In the genomic region with DNA sequence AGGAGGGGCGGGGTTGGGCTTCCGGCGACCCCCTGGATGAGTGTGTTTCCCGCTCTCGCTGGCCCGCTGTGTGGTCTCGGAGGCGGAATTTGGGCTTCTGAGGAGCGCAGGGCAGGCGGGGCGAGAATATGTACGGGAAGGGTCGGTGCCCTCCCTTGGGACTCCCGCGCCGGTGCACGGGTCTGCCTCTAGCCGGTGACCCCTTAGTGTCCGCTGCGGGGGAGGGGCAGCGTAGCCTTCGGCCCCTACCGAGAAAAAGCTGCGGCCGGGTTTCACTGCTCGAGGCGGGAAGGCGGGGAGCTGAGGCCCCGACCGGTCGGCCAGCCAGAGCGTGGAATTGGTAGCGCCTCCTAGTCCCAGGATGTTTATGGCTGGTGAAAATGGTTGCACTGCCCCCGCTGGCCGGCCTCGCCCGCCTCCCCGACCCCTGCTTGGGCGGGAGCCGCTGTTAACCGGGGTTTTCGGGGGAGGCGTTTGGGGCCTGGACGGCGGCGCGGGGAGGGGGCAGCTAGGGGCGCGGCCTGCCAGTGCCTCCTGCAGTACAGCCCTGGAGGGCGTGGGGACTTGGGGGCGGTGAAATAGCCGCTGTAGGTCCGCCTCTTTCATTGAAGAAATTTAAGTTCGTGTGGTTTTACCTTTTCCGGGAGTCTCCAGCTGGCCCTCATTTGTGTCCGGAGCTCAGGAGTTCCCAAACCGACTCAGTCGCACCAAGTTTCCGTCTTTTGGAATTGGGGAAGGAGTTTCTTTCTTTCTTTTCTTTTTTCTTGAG, we compare ENCODE assay signal across 8 cellular contexts. TPM values are rescaled to one million over a fixed set of nuclear protein-coding genes. Genes with fewer than 3 reads are reported as not detected.
DNase-seq lines count a peak whose midpoint lies in the region; ATAC-seq, FAIRE-seq and TF ChIP-seq lines count a peak whose summit lies in the region.

Gene UGP2, plus strand, starts transcription at position 643 of the 769 bp plus-strand sequence. CDS start 290 bp downstream, outside the sequence.

- peak; percentile 83 for DNase-seq in AG04450 (ENCODE audit: low read depth, low spot score)
- DNase-seq in NCI-H345 treated with DMSO at 0.1 percent for 48 hours (lab: John Stamatoyannopoulos, UW; ENCODE audit: unreplicated experiment), result peak; percentile 92
- DNase-seq in activated CD4-positive, CD25-positive, alpha-beta regulatory T cell (lab: John Stamatoyannopoulos, UW), result peak; percentile 56 to 85 (median 71)
- DNase-seq in central memory CD4-positive, alpha-beta T cell, result peak; percentile 80
- peak; percentile 48 for DNase-seq in keratinocyte (ENCODE audit: low read depth, low spot score)
- peak; percentile 69 to 80 for DNase-seq in stimulated activated CD4-positive, alpha-beta T cell treated with anti-CD3 and anti-CD28 coated beads, Interleukin-15, amount 100 ng/mL, for 48 hours (ENCODE audit: low read depth in 2 of 2)

- peaks cover 32% of the 10 kb centered on the region for H3K4me1 ChIP-seq in keratinocyte (ENCODE audit: control insufficient read depth, extremely low read depth, insufficient read depth, low read length)

- peak; percentile 74 for ATAC-seq in GM18907 (IDR thresholded peaks at IDR 0.05; ENCODE audit: unreplicated experiment)
- ATAC-seq in HG03175 (IDR thresholded peaks at IDR 0.05; ENCODE audit: unreplicated experiment), result peak; percentile 58

- POLR2A ChIA-PET in AG04450 (lab: Yijun Ruan, JAX), result interaction anchor here (0.6 to 2.4 kb wide), 15 partner anchors 13 to 1216 kb away, joined by 3 to 15 read pairs (median 4); partner anchors contain the start of genes MDH1 and WDPCP

- dilution Hi-C loops in keratinocyte (cut with MboI; ENCODE audit: extremely low pct_ligation_motif_present, low sequenced_read_pairs), result no loop called here

- H3K27ac ChIP-seq in AG04450 (ENCODE audit: low read depth, low read length), result peak within 1 kb of the TSS; percentile 92
- peak within 1 kb of the TSS; percentile 93 for H3K27ac ChIP-seq in keratinocyte (ENCODE audit: control insufficient read depth, insufficient read depth, low read length)

- no peaks in the 10 kb centered on the region for H3K36me3 ChIP-seq in keratinocyte (ENCODE audit: control insufficient read depth in 2 of 2, extremely low read depth in 1 of 2, insufficient read depth in 2 of 2, low read length in 2 of 2)

- no peaks in the 10 kb centered on the region for H3K9me1 ChIP-seq in keratinocyte (ENCODE audit: control insufficient read depth, extremely low read depth, insufficient read depth, low read length)

- H3K9me3 ChIP-seq in AG04450 (ENCODE audit: control insufficient read depth, insufficient read depth, low read length) (no peaks in the 10 kb centered on the region), keratinocyte (ENCODE audit: control insufficient read depth, low read depth, low read length) (no peaks in the 10 kb centered on the region)

- peaks cover 45% of the 10 kb centered on the region for H3K79me2 ChIP-seq in keratinocyte (ENCODE audit: control insufficient read depth, insufficient read depth, low read length)

- TF ChIP-seq CTCF in AG04450 (IDR thresholded peaks at IDR 0.05; ENCODE audit: low read depth, low read length), result peak; percentile 30; the same call in 1 of the 2 replicates
- peak; percentile 17 to 61 (median 55) for TF ChIP-seq CTCF in keratinocyte (optimal IDR thresholded peaks at IDR 0.05 in 1 of 3, IDR thresholded peaks at IDR 0.05 in 1 of 3, conservative IDR thresholded peaks at IDR 0.05 in 1 of 3; ENCODE audit: extremely low read depth in 1 of 3, insufficient read depth in 2 of 3, low read length in 3 of 3)

- H4K20me1 ChIP-seq in keratinocyte (ENCODE audit: control insufficient read depth, extremely low read depth, insufficient read depth, low read length), result no peaks in the 10 kb centered on the region

- no peaks in the 10 kb centered on the region for H3K27me3 ChIP-seq in AG04450 (ENCODE audit: control insufficient read depth, insufficient read depth, low read length)
- no peaks in the 10 kb centered on the region for H3K27me3 ChIP-seq in keratinocyte (ENCODE audit: control insufficient read depth, extremely low read depth, insufficient read depth, low read length)

- FAIRE-seq in keratinocyte (lab: Jason Lieb, UNC), result no peak

- H2AFZ ChIP-seq in keratinocyte (ENCODE audit: control insufficient read depth, low read length), result peak within 1 kb of the TSS; percentile 75

- H3K4me3 ChIP-seq in AG04450 (ENCODE audit: low read depth, low read length), result peak within 1 kb of the TSS; percentile 64
- peak within 1 kb of the TSS; percentile 89 to 92 (median 91) for H3K4me3 ChIP-seq in keratinocyte (ENCODE audit: control insufficient read depth in 2 of 3, extremely low read depth in 1 of 3, insufficient read depth in 2 of 3, low read depth in 1 of 3, low read length in 3 of 3)

- H3K9ac ChIP-seq in keratinocyte (ENCODE audit: control insufficient read depth, extremely low read depth, insufficient read depth, low read length), result peak within 1 kb of the TSS; percentile 97

- CTCF ChIA-PET in AG04450 (lab: Charles Lee), result interaction anchor here (0.6 to 3.4 kb wide), 8 partner anchors 8 to 1483 kb away, joined by 3 to 16 read pairs (median 4); no protein-coding TSS in a partner anchor

- peak within 1 kb of the TSS; percentile 84 for H3K4me2 ChIP-seq in keratinocyte (ENCODE audit: control insufficient read depth, extremely low read depth, insufficient read depth, low read depth, low read length)

RNA-seq across cellular contexts. Expression of gene UGP2, which starts in this region (rescaled TPM):
- 83.0 and 121 TPM in 2 replicates for polyA plus RNA-seq in AG04450 (2011; rRNA removed)
- 23.8 and 39.4 TPM in 2 replicates for polyA minus RNA-seq in AG04450 (2011; rRNA and poly(A)+ RNA removed)
- 168 to 260 TPM (median 219 TPM) in 3 replicates for polyA plus RNA-seq in keratinocyte
- 138 TPM for polyA plus RNA-seq in keratinocyte (2011; ENCODE audit: low read depth)
- polyA plus RNA-seq in keratinocyte (2011; cell fraction: cytosol; rRNA removed), result 203 and 359 TPM in 2 replicates
- 230 and 294 TPM in 2 replicates for polyA plus RNA-seq in keratinocyte (2011; cell fraction: nucleus; rRNA removed)
- 186 and 192 TPM in 2 replicates for polyA plus RNA-seq in keratinocyte (2012; ENCODE audit: low replicate concordance)
- 8.8 to 123 TPM (median 69.9 TPM) in 3 replicates for polyA minus RNA-seq in keratinocyte
- 138 TPM for polyA minus RNA-seq in keratinocyte (2011; cell fraction: cytosol; rRNA and poly(A)+ RNA removed)
- polyA minus RNA-seq in keratinocyte (2011; cell fraction: nucleus; rRNA and poly(A)+ RNA removed), result 92.7 and 216 TPM in 2 replicates

Comparison
In these comparisons a context has a peak if more than half of its experiments do, and no peak if none do; other contexts are left out.
1. Peak in every context shown above with its lines: DNase-seq, ATAC-seq, H3K4me3 ChIP-seq and H3K27ac ChIP-seq.